In genomic region chr2:19746611-19747309, GRCh38 we compare ENCODE assay signal across 9 cellular contexts.
A peak's percentile ranks its signal among the peaks of the same experiment; 100 is the strongest.
DNase-seq lines count a peak whose midpoint lies in the region; ATAC-seq and TF ChIP-seq lines count a peak whose summit lies in the region.
"Had no signal": no experiment of that assay in that cellular context is flagged by ENCODE, and none has a peak within 500 bp of the region (broad histone marks: within the 10 kb centered on the region; RNA-seq: fewer than 3 reads in every experiment).

No MANE protein-coding gene starts in this region.

- H3K4me2 ChIP-seq in OCI-LY1 (ENCODE audit: low read length), result no peak overlapping the region

- no peaks in the 10 kb centered on the region for H3K9me2 ChIP-seq in OCI-LY1 (ENCODE audit: low read depth, low read length)

- no peaks in the 10 kb centered on the region for H3K9me3 ChIP-seq in OCI-LY1 (ENCODE audit: low read length)
- no peaks in the 10 kb centered on the region for H3K9me3 ChIP-seq in tibial artery

- peak; percentile 16 to 20 for DNase-seq in activated T-cell treated with anti-CD3 and anti-CD28 coated beads, Interleukin-2, amount 50 U/mL, for 72 hours
- DNase-seq in activated T-cell treated with anti-CD3 and anti-CD28 coated beads, Interleukin-2, amount 50 U/mL, for 24 hours, result no peak
- DNase-seq in glomerular visceral epithelial cell (ENCODE audit: extremely low spot score) (peak; percentile 34), tibial artery (no peak), left lobe of liver (ENCODE audit: low spot score) (no peak), NCI-H510A treated with DMSO at 0.1 percent for 48 hours (lab: John Stamatoyannopoulos, UW) (no peak)

- H3K4me1 ChIP-seq in OCI-LY1 (ENCODE audit: insufficient read depth, low read length, severe bottlenecking) (no peaks in the 10 kb centered on the region), tibial artery (peaks cover 0 to 47% (median 28%) of the 10 kb centered on the region in 4 donors)

- no peak overlapping the region for H2AFZ ChIP-seq in OCI-LY1 (ENCODE audit: low read length)

- intact Hi-C loops in tibial artery (cut with DNase I; ENCODE audit: low total_unique reads), result loop anchor here (10.0 kb wide), 1 partner anchor 108 kb away; no protein-coding TSS in a partner anchor

- H3K79me2 ChIP-seq in OCI-LY1 (ENCODE audit: insufficient read depth, low read length), result no peaks in the 10 kb centered on the region

- no peak overlapping the region for H3K27ac Mint-ChIP-seq in activated T-cell treated with anti-CD3 and anti-CD28 coated beads, Interleukin-2, amount 50 U/mL, for 72 hours
- no peak overlapping the region for H3K27ac Mint-ChIP-seq in activated T-cell treated with anti-CD3 and anti-CD28 coated beads, Interleukin-2, amount 50 U/mL, for 24 hours
- H3K27ac Mint-ChIP-seq: activated naive CD4-positive, alpha-beta T cell treated with anti-CD3 and anti-CD28 coated beads, Interleukin-2, amount 50 U/mL, for 72 hours had no signal

- TF ChIP-seq CTCF in OCI-LY1 (IDR thresholded peaks at IDR 0.05; ENCODE audit: low read length) (peak; percentile 44; the same call in 1 of the 2 replicates), tibial artery (IDR thresholded peaks at IDR 0.05) (no peak)

- H3K36me3 ChIP-seq in OCI-LY1 (ENCODE audit: insufficient read depth, low read length) (no peaks in the 10 kb centered on the region), tibial artery (no peaks in the 10 kb centered on the region)

- ATAC-seq in activated T-cell treated with anti-CD3 and anti-CD28 coated beads, Interleukin-2, amount 50 U/mL, for 72 hours (replicated peaks in 1 of 2), result peak; percentile 23 to 25
- ATAC-seq in left lobe of liver, result no peak
- no peak for ATAC-seq in GM18511 (IDR thresholded peaks at IDR 0.05; ENCODE audit: unreplicated experiment)

- H3F3A ChIP-seq in OCI-LY1 (ENCODE audit: insufficient read depth, low read length), result no peaks in the 10 kb centered on the region

- peaks cover 6% of the 10 kb centered on the region for H3K27me3 Mint-ChIP-seq in activated T-cell treated with anti-CD3 and anti-CD28 coated beads, Interleukin-2, amount 50 U/mL, for 72 hours (ENCODE audit: low read depth)
- peaks cover 9% of the 10 kb centered on the region for H3K27me3 Mint-ChIP-seq in activated T-cell treated with anti-CD3 and anti-CD28 coated beads, Interleukin-2, amount 50 U/mL, for 24 hours

- H3K27me3 ChIP-seq in OCI-LY1 (ENCODE audit: insufficient read depth, low read length), result 0 out of 2 replicates have a peak, but pooled peaks cover 6% of the 10 kb centered on the region
- no peaks in the 10 kb centered on the region for H3K27me3 ChIP-seq in tibial artery

- no peak overlapping the region for H3K4me3 Mint-ChIP-seq in activated T-cell treated with anti-CD3 and anti-CD28 coated beads, Interleukin-2, amount 50 U/mL, for 72 hours
- H3K4me3 Mint-ChIP-seq in activated T-cell treated with anti-CD3 and anti-CD28 coated beads, Interleukin-2, amount 50 U/mL, for 24 hours, result no peak overlapping the region

- no peak overlapping the region for H3K27ac ChIP-seq in OCI-LY1 (ENCODE audit: low read depth, low read length, poor library complexity, severe bottlenecking)
- H3K27ac ChIP-seq in tibial artery, result peak overlapping the region; percentile 56 to 66

- H3K9me3 Mint-ChIP-seq in activated T-cell treated with anti-CD3 and anti-CD28 coated beads, Interleukin-2, amount 50 U/mL, for 72 hours, result no peaks in the 10 kb centered on the region
- H3K9me3 Mint-ChIP-seq in activated T-cell treated with anti-CD3 and anti-CD28 coated beads, Interleukin-2, amount 50 U/mL, for 24 hours, result no peaks in the 10 kb centered on the region
- H3K9me3 Mint-ChIP-seq: activated naive CD4-positive, alpha-beta T cell treated with anti-CD3 and anti-CD28 coated beads, Interleukin-2, amount 50 U/mL, for 72 hours had no signal

- H4K20me1 ChIP-seq in OCI-LY1 (ENCODE audit: insufficient read depth, low read length), result no peaks in the 10 kb centered on the region

- H3K4me1 Mint-ChIP-seq in activated T-cell treated with anti-CD3 and anti-CD28 coated beads, Interleukin-2, amount 50 U/mL, for 72 hours (ENCODE audit: low read depth), result no peaks in the 10 kb centered on the region
- H3K4me1 Mint-ChIP-seq in activated T-cell treated with anti-CD3 and anti-CD28 coated beads, Interleukin-2, amount 50 U/mL, for 24 hours (ENCODE audit: low read depth), result no peaks in the 10 kb centered on the region

- no peak overlapping the region for H3K9ac ChIP-seq in OCI-LY1 (ENCODE audit: low read length)

- H3K4me3 ChIP-seq in OCI-LY1 (ENCODE audit: low read depth, low read length, poor library complexity, severe bottlenecking) (no peak overlapping the region), tibial artery (no peak overlapping the region)

- H3K36me3 Mint-ChIP-seq in activated T-cell treated with anti-CD3 and anti-CD28 coated beads, Interleukin-2, amount 50 U/mL, for 72 hours (ENCODE audit: insufficient read depth in 2 of 2), result no peaks in the 10 kb centered on the region
- no peaks in the 10 kb centered on the region for H3K36me3 Mint-ChIP-seq in activated T-cell treated with anti-CD3 and anti-CD28 coated beads, Interleukin-2, amount 50 U/mL, for 24 hours (ENCODE audit: low read depth)
- H3K36me3 Mint-ChIP-seq: activated naive CD4-positive, alpha-beta T cell treated with anti-CD3 and anti-CD28 coated beads, Interleukin-2, amount 50 U/mL, for 72 hours had no signal

Comparison
In these comparisons a context has a peak if more than half of its experiments do, and no peak if none do; other contexts are left out.
1. DNase-seq: peak in activated T-cell treated with anti-CD3 and anti-CD28 coated beads, Interleukin-2, amount 50 U/mL, for 72 hours (2 of 2) and glomerular visceral epithelial cell (single experiment); none in activated T-cell treated with anti-CD3 and anti-CD28 coated beads, Interleukin-2, amount 50 U/mL, for 24 hours (single experiment), tibial artery (0 of 2), left lobe of liver (single experiment) and NCI-H510A treated with DMSO at 0.1 percent for 48 hours (single experiment).
2. ATAC-seq: peak in activated T-cell treated with anti-CD3 and anti-CD28 coated beads, Interleukin-2, amount 50 U/mL, for 72 hours (2 of 2); none in left lobe of liver (single experiment) and GM18511 (single experiment).